Comparison of ENCODE assay signal across 10 cellular contexts in the genomic region with DNA sequence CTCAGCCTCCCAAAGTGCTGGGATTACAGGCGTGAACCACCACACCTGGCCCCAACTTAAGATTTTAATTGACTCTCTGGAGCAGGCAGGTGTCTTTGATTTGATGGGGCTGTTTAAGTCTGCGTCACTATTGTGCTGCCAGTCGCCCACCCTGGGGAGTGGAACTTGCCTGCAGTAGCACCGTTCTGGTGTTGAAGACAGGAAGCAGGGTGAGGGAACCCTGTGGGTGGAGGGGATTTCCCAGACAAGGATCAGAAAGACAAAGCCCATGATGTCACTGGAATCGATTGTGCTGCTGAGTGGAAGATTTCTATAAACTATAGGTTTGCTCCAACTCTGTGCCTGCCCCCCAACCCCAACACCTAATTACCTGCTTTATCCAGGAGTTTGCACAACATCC. TPM values are rescaled to one million over a fixed set of nuclear protein-coding genes. Genes with fewer than 3 reads are reported as not detected.
DNase-seq lines count a peak whose midpoint lies in the region; ATAC-seq and TF ChIP-seq lines count a peak whose summit lies in the region.
"Had no signal": no experiment of that assay in that cellular context is flagged by ENCODE, and none has a peak within 500 bp of the region (broad histone marks: within the 10 kb centered on the region; RNA-seq: fewer than 3 reads in every experiment).

No MANE protein-coding gene starts in this region.

- H3K4me3 Mint-ChIP-seq in activated CD4-positive, alpha-beta memory T cell treated with anti-CD3 and anti-CD28 coated beads for 36 hours = no peak overlapping the region
- peak overlapping the region in 2 of 10 donors; percentile 25 to 28 for H3K4me3 Mint-ChIP-seq in naive thymus-derived CD4-positive, alpha-beta T cell

- peak; percentile 6 for DNase-seq in A673 (ENCODE audit: low spot score)
- DNase-seq in activated CD4-positive, alpha-beta memory T cell treated with anti-CD3 and anti-CD28 coated beads for 36 hours = peak; percentile 87
- DNase-seq in naive thymus-derived CD4-positive, alpha-beta T cell = peak in 6 of 9 donors; percentile 27 to 84 (median 34)
- no peak for DNase-seq in stomach
- no peak for DNase-seq in left lung
- no peak for DNase-seq in central memory CD4-positive, alpha-beta T cell
- DNase-seq: occipital lobe, OCI-M1 had no signal

- no peak overlapping the region for H3K4me3 ChIP-seq in A673 (ENCODE audit: low read depth, low read length, poor library complexity, severe bottlenecking)
- H3K4me3 ChIP-seq in naive thymus-derived CD4-positive, alpha-beta T cell (ENCODE audit: low read length) = no peak overlapping the region
- no peak overlapping the region for H3K4me3 ChIP-seq in stomach
- no peak overlapping the region for H3K4me3 ChIP-seq in left lung

- H3K36me3 Mint-ChIP-seq in activated CD4-positive, alpha-beta memory T cell treated with anti-CD3 and anti-CD28 coated beads for 36 hours = no peaks in the 10 kb centered on the region
- peaks cover 0 to 26% (median 8%) of the 10 kb centered on the region in 5 donors for H3K36me3 Mint-ChIP-seq in naive thymus-derived CD4-positive, alpha-beta T cell

- no peaks in the 10 kb centered on the region for H3K9me3 Mint-ChIP-seq in activated CD4-positive, alpha-beta memory T cell treated with anti-CD3 and anti-CD28 coated beads for 36 hours
- H3K9me3 Mint-ChIP-seq in naive thymus-derived CD4-positive, alpha-beta T cell = no peaks in the 10 kb centered on the region

- BruUV-seq in A673 (replicated peaks; lab: Mats Ljungman, UMichigan) = no TSS peak

- H3K27ac ChIP-seq in A673 (ENCODE audit: low read depth, low read length, poor library complexity, severe bottlenecking) = no peak overlapping the region
- no peak overlapping the region for H3K27ac ChIP-seq in naive thymus-derived CD4-positive, alpha-beta T cell (ENCODE audit: low read depth, low read length)
- no peak overlapping the region for H3K27ac ChIP-seq in stomach
- no peak overlapping the region for H3K27ac ChIP-seq in left lung

- CTCF ChIA-PET in A673 (lab: Charles Lee) = interaction anchor here (1.8 kb wide), 1 partner anchor 827 kb away, joined by 5 read pairs; no protein-coding TSS in a partner anchor
- CTCF ChIA-PET in activated CD4-positive, alpha-beta memory T cell treated with anti-CD3 and anti-CD28 coated beads for 36 hours (lab: Charles Lee) = interaction anchor here (0.8 to 4.8 kb wide), 13 partner anchors 13 to 827 kb away, joined by 3 to 65 read pairs (median 20); partner anchors contain the start of gene ALDH8A1
- CTCF ChIA-PET in naive thymus-derived CD4-positive, alpha-beta T cell (lab: Charles Lee) = interaction anchor here (1.2 to 4.2 kb wide), 7 partner anchors 11 to 816 kb away, joined by 3 to 48 read pairs (median 8); partner anchors contain the start of gene ALDH8A1

- no peak for TF ChIP-seq CTCF in A673 (conservative IDR thresholded peaks at IDR 0.05; ENCODE audit: low read depth, low read length)
- no peak for TF ChIP-seq CTCF in stomach (IDR thresholded peaks at IDR 0.05)
- no peak for TF ChIP-seq CTCF in left lung (IDR thresholded peaks at IDR 0.05)

- TF ChIP-seq POLR2A in stomach (IDR thresholded peaks at IDR 0.05) = no peak

- no peak overlapping the region for H3K27ac Mint-ChIP-seq in activated CD4-positive, alpha-beta memory T cell treated with anti-CD3 and anti-CD28 coated beads for 36 hours
- peak overlapping the region in 3 of 9 donors; percentile 36 to 83 (median 55) for H3K27ac Mint-ChIP-seq in naive thymus-derived CD4-positive, alpha-beta T cell

- TF ChIP-seq EP300 in stomach (IDR thresholded peaks at IDR 0.05) = no peak

- POLR2A ChIA-PET in A673 (lab: Charles Lee; ENCODE audit: low non-redundant PET) = no interaction called here
- POLR2A ChIA-PET in activated CD4-positive, alpha-beta memory T cell treated with anti-CD3 and anti-CD28 coated beads for 36 hours (lab: Charles Lee) = no interaction called here
- POLR2A ChIA-PET in naive thymus-derived CD4-positive, alpha-beta T cell (lab: Charles Lee) = no interaction called here

- H3K36me3 ChIP-seq in A673 (ENCODE audit: insufficient read depth, low read length, poor library complexity, severe bottlenecking) (no peaks in the 10 kb centered on the region), stomach (no peaks in the 10 kb centered on the region), left lung (no peaks in the 10 kb centered on the region)
- no peaks in the 10 kb centered on the region for H3K36me3 ChIP-seq in naive thymus-derived CD4-positive, alpha-beta T cell (ENCODE audit: control insufficient read depth in 2 of 3, insufficient read depth in 3 of 3, low read length in 3 of 3)

- H3K4me1 ChIP-seq in A673 (ENCODE audit: insufficient read depth, low read length, poor library complexity, severe bottlenecking) (no peaks in the 10 kb centered on the region), stomach (no peaks in the 10 kb centered on the region), left lung (no peaks in the 10 kb centered on the region)
- H3K4me1 ChIP-seq in naive thymus-derived CD4-positive, alpha-beta T cell (ENCODE audit: control insufficient read depth in 2 of 2, insufficient read depth in 2 of 2, low read length in 2 of 2) = peaks cover 0 to 6% of the 10 kb centered on the region in 2 donors

- H3K9me3 ChIP-seq in A673 (ENCODE audit: low read depth, low read length, poor library complexity, severe bottlenecking) = no peaks in the 10 kb centered on the region
- no peaks in the 10 kb centered on the region for H3K9me3 ChIP-seq in naive thymus-derived CD4-positive, alpha-beta T cell (ENCODE audit: control insufficient read depth in 2 of 3, low read length in 3 of 3)
- H3K9me3 ChIP-seq in stomach = no peaks in the 10 kb centered on the region
- H3K9me3 ChIP-seq in left lung = no peaks in the 10 kb centered on the region

- intact Hi-C loops in A673 (cut with micrococcal nuclease; ENCODE audit: unreplicated experiment) = no loop called here
- intact Hi-C loops in activated CD4-positive, alpha-beta memory T cell treated with anti-CD3 and anti-CD28 coated beads for 36 hours (cut with micrococcal nuclease) = loop anchor here (1.0 kb wide), 1 partner anchor 765 kb away; no protein-coding TSS in a partner anchor
- intact Hi-C loops in naive thymus-derived CD4-positive, alpha-beta T cell (cut with micrococcal nuclease) = no loop called here
- intact Hi-C loops in stomach (cut with DNase I; ENCODE audit: low total_unique reads) = no loop called here
- intact Hi-C loops in left lung (cut with DNase I) = loop anchor here in 1 of 2 donors (10.0 kb wide), 1 partner anchor 784 kb away; no protein-coding TSS in a partner anchor

- H3K4me1 Mint-ChIP-seq in activated CD4-positive, alpha-beta memory T cell treated with anti-CD3 and anti-CD28 coated beads for 36 hours (ENCODE audit: low read depth) = peaks cover 20% of the 10 kb centered on the region
- peaks cover 0 to 15% (median 10%) of the 10 kb centered on the region in 7 donors for H3K4me1 Mint-ChIP-seq in naive thymus-derived CD4-positive, alpha-beta T cell

- no peaks in the 10 kb centered on the region for H3K27me3 Mint-ChIP-seq in activated CD4-positive, alpha-beta memory T cell treated with anti-CD3 and anti-CD28 coated beads for 36 hours
- H3K27me3 Mint-ChIP-seq in naive thymus-derived CD4-positive, alpha-beta T cell = no peaks in the 10 kb centered on the region

- H3K27me3 ChIP-seq in A673 (replicated peaks; ENCODE audit: insufficient read depth, low read depth, low read length, poor library complexity) = no peaks in the 10 kb centered on the region
- no peaks in the 10 kb centered on the region for H3K27me3 ChIP-seq in naive thymus-derived CD4-positive, alpha-beta T cell (ENCODE audit: control insufficient read depth in 2 of 2, insufficient read depth in 2 of 2, low read length in 2 of 2)
- no peaks in the 10 kb centered on the region for H3K27me3 ChIP-seq in stomach
- no peaks in the 10 kb centered on the region for H3K27me3 ChIP-seq in left lung

- peak; percentile 78 for ATAC-seq in GM21619 (IDR thresholded peaks at IDR 0.05; ENCODE audit: unreplicated experiment)
- peak; percentile 91 for ATAC-seq in naive thymus-derived CD4-positive, alpha-beta T cell
- no peak for ATAC-seq in HG03039 (IDR thresholded peaks at IDR 0.05; ENCODE audit: unreplicated experiment)
- no peak for ATAC-seq in left lung

- WGBS in stomach, 5 donors = 59 to 77% (median 72%) methylated on average over 5 of the region's 5 CpGs

RNA-seq across cellular contexts. Expression of gene ALDH8A1, which starts 11.0 kb away (rescaled TPM):
- total RNA-seq in A673 (2021) (0.45 and 0.76 TPM in 2 replicates), stomach (1 to 10 TPM in 1 of 5 donors, not detected in 4; 3.3 TPM), left lung (under 1 TPM; 0.99 TPM)
- total RNA-seq in activated CD4-positive, alpha-beta memory T cell treated with anti-CD3 and anti-CD28 coated beads for 36 hours = under 1 TPM; 0.24 to 0.81 TPM
- 1 to 10 TPM; 1.7 to 4.3 (median 2.8) TPM for total RNA-seq in naive thymus-derived CD4-positive, alpha-beta T cell
- polyA plus RNA-seq in naive thymus-derived CD4-positive, alpha-beta T cell = under 1 TPM in 1 of 2 donors, not detected in 1; 0.20 TPM
- under 1 TPM in 2 of 3 donors, not detected in 1; 0.12 to 0.45 TPM for polyA plus RNA-seq in stomach

Comparison
In these comparisons a context has a peak if more than half of its experiments do, and no peak if none do; other contexts are left out.
1. DNase-seq: peak in A673 (single experiment), activated CD4-positive, alpha-beta memory T cell treated with anti-CD3 and anti-CD28 coated beads for 36 hours (single experiment) and naive thymus-derived CD4-positive, alpha-beta T cell (6 of 9); none in stomach (single experiment), left lung (0 of 2) and central memory CD4-positive, alpha-beta T cell (single experiment).
2. ATAC-seq: peak in GM21619 (single experiment) and naive thymus-derived CD4-positive, alpha-beta T cell (single experiment); none in HG03039 (single experiment) and left lung (single experiment).